6 cellular contexts compared by ENCODE assay signal in the genomic region with DNA sequence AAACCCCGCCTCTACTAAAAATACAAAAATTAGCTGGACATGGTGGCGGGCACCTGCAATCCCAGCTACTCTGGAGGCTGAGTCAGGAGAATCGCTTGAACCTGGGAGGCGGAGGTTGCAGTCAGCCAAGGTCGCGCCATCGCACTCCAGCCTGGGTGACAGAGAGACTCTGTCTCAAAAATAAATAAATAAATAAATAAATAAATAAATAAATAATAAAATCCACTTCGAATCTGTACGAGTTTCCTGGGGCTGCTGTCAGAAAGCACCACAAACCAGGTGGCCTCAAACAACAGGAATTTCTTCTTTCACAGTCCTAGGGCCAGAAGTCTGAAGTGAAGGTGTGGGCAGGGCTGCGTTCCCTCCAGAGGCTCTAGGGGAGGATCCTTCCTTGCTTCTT. TPM values are rescaled to one million over a fixed set of nuclear protein-coding genes. Genes with fewer than 3 reads are reported as not detected.
DNase-seq lines count a peak whose midpoint lies in the region; FAIRE-seq and TF ChIP-seq lines count a peak whose summit lies in the region.
"Not testable (repeated sequence)": the region's sequence is repeated elsewhere in the genome, so short reads cannot be mapped to it uniquely, and the experiment has no call there.

No MANE protein-coding gene starts in this region.

- FAIRE-seq in astrocyte (lab: Jason Lieb, UNC); kidney (lab: Jason Lieb, UNC): not testable (repeated sequence)

- peaks cover 32% of the 10 kb centered on the region for H3K4me1 ChIP-seq in BLaER1
- H3K4me1 ChIP-seq in HEK293 (ENCODE audit: control insufficient read depth, insufficient read depth, low read length); astrocyte (ENCODE audit: insufficient read depth, low read length); osteoblast (ENCODE audit: insufficient read depth, low read length): not testable (repeated sequence)
- peaks cover 6 to 10% of the 10 kb centered on the region in 2 donors for H3K4me1 ChIP-seq in kidney (ENCODE audit: control insufficient read depth in 1 of 2, insufficient read depth in 1 of 2, low read depth in 1 of 2, low read length in 2 of 2)
- H3K4me1 ChIP-seq in thyroid gland: peaks cover 59 to 73% of the 10 kb centered on the region in 2 donors

- intact Hi-C loops in kidney (cut with DNase I); thyroid gland (cut with DNase I): not testable (repeated sequence)

- H3K9me3 Mint-ChIP-seq in astrocyte (ENCODE audit: unreplicated experiment): not testable (repeated sequence)

- not testable (repeated sequence) for H3K27ac Mint-ChIP-seq in astrocyte (ENCODE audit: unreplicated experiment)

- H3K4me2 ChIP-seq in BLaER1; astrocyte (ENCODE audit: low read length); osteoblast (ENCODE audit: insufficient read depth, low read length): not testable (repeated sequence)

- H3K36me3 ChIP-seq in BLaER1: peaks cover 61% of the 10 kb centered on the region
- not testable (repeated sequence) for H3K36me3 ChIP-seq in HEK293 (ENCODE audit: control insufficient read depth in 2 of 2, insufficient read depth in 1 of 2, low read length in 2 of 2); astrocyte (ENCODE audit: insufficient read depth, low read length); kidney (ENCODE audit: control insufficient read depth in 1 of 2, insufficient read depth in 2 of 2, low read length in 2 of 2); osteoblast (ENCODE audit: insufficient read depth, low read length); thyroid gland

- H3K4me1 Mint-ChIP-seq in astrocyte (ENCODE audit: low read depth, unreplicated experiment): not testable (repeated sequence)

- peak overlapping the region; percentile 27 for H3K4me3 Mint-ChIP-seq in astrocyte (ENCODE audit: unreplicated experiment)

- not testable (repeated sequence) for H3K27me3 Mint-ChIP-seq in astrocyte (ENCODE audit: low read depth, unreplicated experiment)

- POLR2A ChIA-PET in HEK293 (lab: Yijun Ruan, JAX): not testable (repeated sequence)

- not testable (repeated sequence) for H3K9ac ChIP-seq in BLaER1; astrocyte (ENCODE audit: low read length); kidney (ENCODE audit: low read length in 2 of 2)

- DNase-seq in astrocyte (ENCODE audit: low read depth); kidney; thyroid gland: not testable (repeated sequence)
- peak; percentile 18 for DNase-seq in osteoblast (ENCODE audit: insufficient read length, low spot score, missing footprints)

- 0 out of 2 replicates have a peak overlapping the region, but pooled peaks have one; percentile 2 for H3K27ac ChIP-seq in BLaER1
- not testable (repeated sequence) for H3K27ac ChIP-seq in HEK293 (ENCODE audit: extremely low read depth, low read depth, low read length); astrocyte (ENCODE audit: low read depth, low read length); osteoblast (ENCODE audit: low read depth, low read length)
- H3K27ac ChIP-seq in kidney (ENCODE audit: low read depth in 2 of 2, low read length in 2 of 2): peak overlapping the region; percentile 43 to 63
- H3K27ac ChIP-seq in thyroid gland: peak overlapping the region; percentile 1 to 97 (median 97)

- H3K4me3 ChIP-seq in BLaER1; HEK293 (ENCODE audit: low read depth, low read length); astrocyte (ENCODE audit: insufficient read depth, low read depth, low read length); kidney (ENCODE audit: low read length in 2 of 2); osteoblast (ENCODE audit: insufficient read depth, low read length); thyroid gland (replicated peaks in 1 of 3): not testable (repeated sequence)

- TF ChIP-seq CTCF in HEK293 (tag by site-specific recombination; IDR thresholded peaks at IDR 0.05); astrocyte (IDR thresholded peaks at IDR 0.05; ENCODE audit: insufficient read depth, low read depth, low read length); kidney (IDR thresholded peaks at IDR 0.05; ENCODE audit: borderline replicate concordance, extremely low read depth, insufficient read depth); osteoblast (IDR thresholded peaks at IDR 0.05; ENCODE audit: extremely low read depth, low read depth, low read length); thyroid gland (IDR thresholded peaks at IDR 0.05): not testable (repeated sequence)

- H4K20me1 ChIP-seq in BLaER1; astrocyte (ENCODE audit: insufficient read depth, low read length); osteoblast (ENCODE audit: insufficient read depth, low read length): not testable (repeated sequence)

- CTCF ChIA-PET in HEK293 (lab: Yijun Ruan, JAX): not testable (repeated sequence)

- H2AFZ ChIP-seq in astrocyte (ENCODE audit: low read depth, low read length); osteoblast (ENCODE audit: low read length): not testable (repeated sequence)

- 97% methylated on average over 10 of the region's 10 CpGs for WGBS in thyroid gland, 2 donors

- H3K36me3 Mint-ChIP-seq in astrocyte (ENCODE audit: low read depth, unreplicated experiment): not testable (repeated sequence)

- not testable (repeated sequence) for TF ChIP-seq POLR2A in thyroid gland (IDR thresholded peaks at IDR 0.05)

- not testable (repeated sequence) for H3K9me3 ChIP-seq in BLaER1; HEK293 (ENCODE audit: control insufficient read depth, insufficient read depth, low read depth, low read length); astrocyte (ENCODE audit: insufficient read depth, low read depth, low read length); kidney (ENCODE audit: control insufficient read depth in 1 of 2, low read length in 2 of 2); osteoblast (ENCODE audit: low read depth, low read length); thyroid gland

- not testable (repeated sequence) for H3K27me3 ChIP-seq in BLaER1; astrocyte (ENCODE audit: insufficient read depth, low read length); osteoblast (ENCODE audit: insufficient read depth, low read length); thyroid gland

- H3K79me2 ChIP-seq in astrocyte (ENCODE audit: insufficient read depth, low read length); osteoblast (ENCODE audit: insufficient read depth, low read length): not testable (repeated sequence)

TF ChIP-seq in HEK293, 187 proteins besides CTCF, POLR2A, EP300 and RAD21 (continues in another document):
- TF ChIP-seq, protein P1, sequence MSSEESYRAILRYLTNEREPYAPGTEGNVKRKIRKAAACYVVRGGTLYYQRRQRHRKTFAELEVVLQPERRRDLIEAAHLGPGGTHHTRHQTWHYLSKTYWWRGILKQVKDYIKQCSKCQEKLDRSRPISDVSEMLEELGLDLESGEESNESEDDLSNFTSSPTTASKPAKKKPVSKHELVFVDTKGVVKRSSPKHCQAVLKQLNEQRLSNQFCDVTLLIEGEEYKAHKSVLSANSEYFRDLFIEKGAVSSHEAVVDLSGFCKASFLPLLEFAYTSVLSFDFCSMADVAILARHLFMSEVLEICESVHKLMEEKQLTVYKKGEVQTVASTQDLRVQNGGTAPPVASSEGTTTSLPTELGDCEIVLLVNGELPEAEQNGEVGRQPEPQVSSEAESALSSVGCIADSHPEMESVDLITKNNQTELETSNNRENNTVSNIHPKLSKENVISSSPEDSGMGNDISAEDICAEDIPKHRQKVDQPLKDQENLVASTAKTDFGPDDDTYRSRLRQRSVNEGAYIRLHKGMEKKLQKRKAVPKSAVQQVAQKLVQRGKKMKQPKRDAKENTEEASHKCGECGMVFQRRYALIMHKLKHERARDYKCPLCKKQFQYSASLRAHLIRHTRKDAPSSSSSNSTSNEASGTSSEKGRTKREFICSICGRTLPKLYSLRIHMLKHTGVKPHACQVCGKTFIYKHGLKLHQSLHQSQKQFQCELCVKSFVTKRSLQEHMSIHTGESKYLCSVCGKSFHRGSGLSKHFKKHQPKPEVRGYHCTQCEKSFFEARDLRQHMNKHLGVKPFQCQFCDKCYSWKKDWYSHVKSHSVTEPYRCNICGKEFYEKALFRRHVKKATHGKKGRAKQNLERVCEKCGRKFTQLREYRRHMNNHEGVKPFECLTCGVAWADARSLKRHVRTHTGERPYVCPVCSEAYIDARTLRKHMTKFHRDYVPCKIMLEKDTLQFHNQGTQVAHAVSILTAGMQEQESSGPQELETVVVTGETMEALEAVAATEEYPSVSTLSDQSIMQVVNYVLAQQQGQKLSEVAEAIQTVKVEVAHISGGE (tag by site-specific recombination; conservative IDR thresholded peaks at IDR 0.05; ENCODE audit: low read depth): peak; percentile 74
- peak; percentile 25; the same call in 1 of the 2 replicates for TF ChIP-seq ZNF654 (tag by site-specific recombination; IDR thresholded peaks at IDR 0.05; ENCODE audit: low read depth)
- TF ChIP-seq ZNF426 (tag by site-specific recombination; IDR thresholded peaks at IDR 0.05): peak; percentile 83
- peak; percentile 47 for TF ChIP-seq ZNF529 (tag by site-specific recombination; IDR thresholded peaks at IDR 0.05; ENCODE audit: insufficient replicate concordance)
- peak; percentile 50; the same call in 1 of the 2 replicates for TF ChIP-seq ZNF140 (tag by site-specific recombination; IDR thresholded peaks at IDR 0.05)
- TF ChIP-seq ZNF623 (tag by site-specific recombination; IDR thresholded peaks at IDR 0.05): peak; percentile 70
- TF ChIP-seq KLF7 (tag by site-specific recombination; IDR thresholded peaks at IDR 0.05; ENCODE audit: borderline replicate concordance): peak; percentile 43; the same call in 1 of the 2 replicates

RNA-seq across cellular contexts. Expression of a gene that starts 35.7 kb away (rescaled TPM):
- total RNA-seq in astrocyte (27.2 and 33.8 TPM in 2 replicates), kidney (23.9 TPM), osteoblast (13.8 and 15.9 TPM in 2 replicates), thyroid gland (10 to 100 TPM; 29.6 to 37.8 (median 33.1) TPM)
- polyA plus RNA-seq in kidney (ENCODE audit: insufficient read depth, low read depth, low replicate concordance): 37.1 TPM

RNA-seq across cellular contexts. Expression of a gene that starts 38.8 kb away (rescaled TPM):
- total RNA-seq in astrocyte (7.6 and 7.9 TPM in 2 replicates), kidney (9.7 TPM), osteoblast (5.4 and 5.6 TPM in 2 replicates), thyroid gland (10 to 100 TPM; 28.0 to 43.9 (median 33.9) TPM)
- polyA plus RNA-seq in kidney (ENCODE audit: insufficient read depth, low read depth, low replicate concordance): 70.7 TPM
